In the genomic region with DNA sequence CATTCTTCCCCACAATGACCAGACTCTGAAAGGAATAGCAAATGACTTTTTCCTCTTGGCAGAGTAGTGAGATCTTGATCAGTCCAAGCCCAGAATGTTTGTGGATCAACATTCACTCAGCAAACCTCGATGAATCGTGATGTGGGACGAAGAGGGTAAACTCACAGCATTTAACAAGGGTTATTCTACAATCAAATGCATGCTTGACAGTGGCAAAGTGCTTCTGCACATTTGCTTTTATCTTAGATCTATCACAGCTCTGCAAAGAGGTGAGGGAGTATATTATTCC, we compare ENCODE assay signal across 11 cellular contexts.
"Had no signal": no experiment of that assay in that cellular context is flagged by ENCODE, and none has a peak within 500 bp of the region (broad histone marks: within the 10 kb centered on the region; RNA-seq: fewer than 3 reads in every experiment).

No MANE protein-coding gene starts in this region.

- H3K4me3 ChIP-seq: gastroesophageal sphincter, heart right ventricle, mucosa of descending colon, right atrium auricular region, spleen, upper lobe of left lung had no signal

- DNase-seq: activated B cell treated with CpG ODN at 0.5 μM for 24 hours; activated naive CD8-positive, alpha-beta T cell treated with anti-CD3 and anti-CD28 coated beads, Interleukin-2, amount 10 ng/mL, durations not matched to agents 7 days and 5 days; effector memory CD4-positive, alpha-beta T cell; heart right ventricle; mucosa of descending colon; occipital lobe; spleen; upper lobe of left lung had no signal

- H3K27me3 ChIP-seq: gastroesophageal sphincter, heart right ventricle, right atrium auricular region, spleen, upper lobe of left lung had no signal

- H3K36me3 ChIP-seq: gastroesophageal sphincter, heart right ventricle, right atrium auricular region, spleen, upper lobe of left lung had no signal

- ATAC-seq: activated CD8-positive, alpha-beta T cell treated with anti-CD3 and anti-CD28 coated beads, Interleukin-2, amount 10 ng/mL, durations not matched to agents 7 days and 5 days; gastroesophageal sphincter; heart right ventricle; mucosa of descending colon had no signal

- H3K9me3 ChIP-seq: gastroesophageal sphincter, heart right ventricle, mucosa of descending colon, right atrium auricular region, spleen, upper lobe of left lung had no signal

- H3K27ac ChIP-seq: gastroesophageal sphincter, heart right ventricle, right atrium auricular region, spleen, upper lobe of left lung had no signal

- H3K4me1 ChIP-seq: gastroesophageal sphincter, spleen, upper lobe of left lung had no signal
